ENCODE assay signal across 1 cellular context in the genomic region with DNA sequence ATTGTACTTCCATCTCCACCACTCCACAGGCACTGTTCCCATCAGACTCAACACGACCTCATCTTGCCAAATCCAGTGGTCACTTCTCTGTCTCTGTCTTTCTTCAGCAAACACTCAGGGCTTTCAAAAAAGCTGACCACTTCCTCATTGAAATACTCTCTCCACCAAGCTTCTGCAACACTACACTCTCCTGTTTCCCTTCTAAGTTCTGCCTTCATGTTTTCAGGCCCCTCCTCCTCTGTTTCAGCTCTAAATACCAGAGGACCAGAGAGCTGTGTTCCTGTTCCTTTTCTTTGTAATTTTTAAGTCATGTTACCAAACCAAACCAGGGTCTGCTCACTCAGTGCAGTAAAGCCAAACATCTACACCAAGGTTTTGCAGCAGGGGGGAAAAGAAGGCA.
TF ChIP-seq lines count a peak whose summit lies in the region.

No MANE protein-coding gene starts in this region.

TF ChIP-seq in WTC11, 78 proteins besides CTCF, POLR2A, EP300 and RAD21 (continued from another document):
- TF ChIP-seq MLX (CRISPR knock-in tag; IDR thresholded peaks at IDR 0.05) (no peak), OVOL2 (CRISPR knock-in tag; IDR thresholded peaks at IDR 0.05; ENCODE audit: borderline replicate concordance) (no peak), TP53 (CRISPR knock-in tag; IDR thresholded peaks at IDR 0.05) (no peak), ZNF317 (CRISPR knock-in tag; IDR thresholded peaks at IDR 0.05; ENCODE audit: borderline replicate concordance, low read depth) (no peak)
